In genomic region chr9:3920586-3921582, GRCh38 we compare ENCODE assay signal across 1 cellular context.
TF ChIP-seq lines count a peak whose summit lies in the region.

No MANE protein-coding gene starts in this region.

TF ChIP-seq in HepG2, 621 proteins besides CTCF, POLR2A, EP300 and RAD21 (continued from another document and continues in another):
- TF ChIP-seq, protein P1, sequence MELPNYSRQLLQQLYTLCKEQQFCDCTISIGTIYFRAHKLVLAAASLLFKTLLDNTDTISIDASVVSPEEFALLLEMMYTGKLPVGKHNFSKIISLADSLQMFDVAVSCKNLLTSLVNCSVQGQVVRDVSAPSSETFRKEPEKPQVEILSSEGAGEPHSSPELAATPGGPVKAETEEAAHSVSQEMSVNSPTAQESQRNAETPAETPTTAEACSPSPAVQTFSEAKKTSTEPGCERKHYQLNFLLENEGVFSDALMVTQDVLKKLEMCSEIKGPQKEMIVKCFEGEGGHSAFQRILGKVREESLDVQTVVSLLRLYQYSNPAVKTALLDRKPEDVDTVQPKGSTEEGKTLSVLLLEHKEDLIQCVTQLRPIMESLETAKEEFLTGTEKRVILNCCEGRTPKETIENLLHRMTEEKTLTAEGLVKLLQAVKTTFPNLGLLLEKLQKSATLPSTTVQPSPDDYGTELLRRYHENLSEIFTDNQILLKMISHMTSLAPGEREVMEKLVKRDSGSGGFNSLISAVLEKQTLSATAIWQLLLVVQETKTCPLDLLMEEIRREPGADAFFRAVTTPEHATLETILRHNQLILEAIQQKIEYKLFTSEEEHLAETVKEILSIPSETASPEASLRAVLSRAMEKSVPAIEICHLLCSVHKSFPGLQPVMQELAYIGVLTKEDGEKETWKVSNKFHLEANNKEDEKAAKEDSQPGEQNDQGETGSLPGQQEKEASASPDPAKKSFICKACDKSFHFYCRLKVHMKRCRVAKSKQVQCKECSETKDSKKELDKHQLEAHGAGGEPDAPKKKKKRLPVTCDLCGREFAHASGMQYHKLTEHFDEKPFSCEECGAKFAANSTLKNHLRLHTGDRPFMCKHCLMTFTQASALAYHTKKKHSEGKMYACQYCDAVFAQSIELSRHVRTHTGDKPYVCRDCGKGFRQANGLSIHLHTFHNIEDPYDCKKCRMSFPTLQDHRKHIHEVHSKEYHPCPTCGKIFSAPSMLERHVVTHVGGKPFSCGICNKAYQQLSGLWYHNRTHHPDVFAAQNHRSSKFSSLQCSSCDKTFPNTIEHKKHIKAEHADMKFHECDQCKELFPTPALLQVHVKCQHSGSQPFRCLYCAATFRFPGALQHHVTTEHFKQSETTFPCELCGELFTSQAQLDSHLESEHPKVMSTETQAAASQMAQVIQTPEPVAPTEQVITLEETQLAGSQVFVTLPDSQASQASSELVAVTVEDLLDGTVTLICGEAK (IDR thresholded peaks at IDR 0.05), result no peak
- TF ChIP-seq, protein P1 (CRISPR knock-in tag; IDR thresholded peaks at IDR 0.05), result no peak
- TF ChIP-seq ELF3 (CRISPR knock-in tag; IDR thresholded peaks at IDR 0.05) (peak; percentile 71), SYNCRIP (IDR thresholded peaks at IDR 0.05; ENCODE audit: insufficient read depth, low read depth, low read length) (no peak), NR2F1 (CRISPR knock-in tag; IDR thresholded peaks at IDR 0.05) (no peak), ZKSCAN8 (CRISPR knock-in tag; IDR thresholded peaks at IDR 0.05; ENCODE audit: borderline replicate concordance) (no peak), POLR2AphosphoS2 (IDR thresholded peaks at IDR 0.05; ENCODE audit: low read depth, low read length) (no peak), EZH2 (conservative IDR thresholded peaks at IDR 0.05; ENCODE audit: low read depth, low read length) (no peak), ZBTB7A (CRISPR knock-in tag; IDR thresholded peaks at IDR 0.05) (no peak), DPF2 (CRISPR knock-in tag; IDR thresholded peaks at IDR 0.05; ENCODE audit: borderline replicate concordance, low read depth) (peak; percentile 72; the same call in 1 of the 2 replicates), ZEB1 (IDR thresholded peaks at IDR 0.05; ENCODE audit: insufficient replicate concordance, low read depth) (no peak), IRX3 (CRISPR knock-in tag; IDR thresholded peaks at IDR 0.05; ENCODE audit: borderline replicate concordance, low read depth) (no peak), GABPB1 (CRISPR knock-in tag; IDR thresholded peaks at IDR 0.05) (no peak), MTF2 (CRISPR knock-in tag; IDR thresholded peaks at IDR 0.05; ENCODE audit: borderline replicate concordance) (no peak), HNF4A (CRISPR knock-in tag; IDR thresholded peaks at IDR 0.05) (peak; percentile 76), CERS6 (CRISPR knock-in tag; IDR thresholded peaks at IDR 0.05) (no peak), ZNF776 (CRISPR knock-in tag; IDR thresholded peaks at IDR 0.05) (no peak), ZNF543 (CRISPR knock-in tag; IDR thresholded peaks at IDR 0.05) (no peak), ZNF75D (CRISPR knock-in tag; IDR thresholded peaks at IDR 0.05; ENCODE audit: borderline replicate concordance) (no peak), DZIP1 (CRISPR knock-in tag; IDR thresholded peaks at IDR 0.05) (no peak), ZNF10 (CRISPR knock-in tag; IDR thresholded peaks at IDR 0.05; ENCODE audit: borderline replicate concordance, low read depth) (no peak), RELA (CRISPR knock-in tag; IDR thresholded peaks at IDR 0.05) (no peak), ZIK1 (CRISPR knock-in tag; IDR thresholded peaks at IDR 0.05; ENCODE audit: borderline replicate concordance, low read depth) (no peak), ZNF850 (CRISPR knock-in tag; conservative IDR thresholded peaks at IDR 0.05) (no peak), ZNF329 (CRISPR knock-in tag; IDR thresholded peaks at IDR 0.05; ENCODE audit: low read depth) (no peak), TRIM24 (CRISPR knock-in tag; IDR thresholded peaks at IDR 0.05) (no peak), ATF5 (CRISPR knock-in tag; IDR thresholded peaks at IDR 0.05; ENCODE audit: low read depth) (no peak), RNF219 (CRISPR knock-in tag; IDR thresholded peaks at IDR 0.05) (no peak), ZBTB20 (CRISPR knock-in tag; IDR thresholded peaks at IDR 0.05; ENCODE audit: borderline replicate concordance, low read depth) (peak; percentile 40; the same call in 1 of the 2 replicates), ZNF30 (CRISPR knock-in tag; IDR thresholded peaks at IDR 0.05) (no peak), RBM39 (IDR thresholded peaks at IDR 0.05; ENCODE audit: low read depth, low read length, poor library complexity, severe bottlenecking) (no peak), HHEX (CRISPR knock-in tag; IDR thresholded peaks at IDR 0.05) (no peak), ZNF264 (CRISPR knock-in tag; IDR thresholded peaks at IDR 0.05) (no peak)
- TF ChIP-seq, protein P2, sequence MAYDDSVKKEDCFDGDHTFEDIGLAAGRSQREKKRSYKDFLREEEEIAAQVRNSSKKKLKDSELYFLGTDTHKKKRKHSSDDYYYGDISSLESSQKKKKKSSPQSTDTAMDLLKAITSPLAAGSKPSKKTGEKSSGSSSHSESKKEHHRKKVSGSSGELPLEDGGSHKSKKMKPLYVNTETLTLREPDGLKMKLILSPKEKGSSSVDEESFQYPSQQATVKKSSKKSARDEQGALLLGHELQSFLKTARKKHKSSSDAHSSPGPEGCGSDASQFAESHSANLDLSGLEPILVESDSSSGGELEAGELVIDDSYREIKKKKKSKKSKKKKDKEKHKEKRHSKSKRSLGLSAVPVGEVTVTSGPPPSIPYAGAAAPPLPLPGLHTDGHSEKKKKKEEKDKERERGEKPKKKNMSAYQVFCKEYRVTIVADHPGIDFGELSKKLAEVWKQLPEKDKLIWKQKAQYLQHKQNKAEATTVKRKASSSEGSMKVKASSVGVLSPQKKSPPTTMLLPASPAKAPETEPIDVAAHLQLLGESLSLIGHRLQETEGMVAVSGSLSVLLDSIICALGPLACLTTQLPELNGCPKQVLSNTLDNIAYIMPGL (CRISPR knock-in tag; IDR thresholded peaks at IDR 0.05; ENCODE audit: borderline replicate concordance in 1 of 2, low read depth in 1 of 2), result no peak
- TF ChIP-seq, protein P3, sequence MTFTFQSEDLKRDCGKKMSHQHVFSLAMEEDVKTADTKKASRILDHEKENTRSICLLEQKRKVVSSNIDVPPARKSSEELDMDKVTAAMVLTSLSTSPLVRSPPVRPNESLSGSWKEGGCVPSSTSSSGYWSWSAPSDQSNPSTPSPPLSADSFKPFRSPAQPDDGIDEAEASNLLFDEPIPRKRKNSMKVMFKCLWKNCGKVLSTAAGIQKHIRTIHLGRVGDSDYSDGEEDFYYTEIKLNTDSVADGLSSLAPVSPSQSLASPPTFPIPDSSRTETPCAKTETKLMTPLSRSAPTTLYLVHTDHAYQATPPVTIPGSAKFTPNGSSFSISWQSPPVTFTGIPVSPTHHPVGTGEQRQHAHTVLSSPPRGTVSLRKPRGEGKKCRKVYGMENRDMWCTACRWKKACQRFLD (CRISPR knock-in tag; IDR thresholded peaks at IDR 0.05; ENCODE audit: borderline replicate concordance), result no peak
- TF ChIP-seq, protein P4, sequence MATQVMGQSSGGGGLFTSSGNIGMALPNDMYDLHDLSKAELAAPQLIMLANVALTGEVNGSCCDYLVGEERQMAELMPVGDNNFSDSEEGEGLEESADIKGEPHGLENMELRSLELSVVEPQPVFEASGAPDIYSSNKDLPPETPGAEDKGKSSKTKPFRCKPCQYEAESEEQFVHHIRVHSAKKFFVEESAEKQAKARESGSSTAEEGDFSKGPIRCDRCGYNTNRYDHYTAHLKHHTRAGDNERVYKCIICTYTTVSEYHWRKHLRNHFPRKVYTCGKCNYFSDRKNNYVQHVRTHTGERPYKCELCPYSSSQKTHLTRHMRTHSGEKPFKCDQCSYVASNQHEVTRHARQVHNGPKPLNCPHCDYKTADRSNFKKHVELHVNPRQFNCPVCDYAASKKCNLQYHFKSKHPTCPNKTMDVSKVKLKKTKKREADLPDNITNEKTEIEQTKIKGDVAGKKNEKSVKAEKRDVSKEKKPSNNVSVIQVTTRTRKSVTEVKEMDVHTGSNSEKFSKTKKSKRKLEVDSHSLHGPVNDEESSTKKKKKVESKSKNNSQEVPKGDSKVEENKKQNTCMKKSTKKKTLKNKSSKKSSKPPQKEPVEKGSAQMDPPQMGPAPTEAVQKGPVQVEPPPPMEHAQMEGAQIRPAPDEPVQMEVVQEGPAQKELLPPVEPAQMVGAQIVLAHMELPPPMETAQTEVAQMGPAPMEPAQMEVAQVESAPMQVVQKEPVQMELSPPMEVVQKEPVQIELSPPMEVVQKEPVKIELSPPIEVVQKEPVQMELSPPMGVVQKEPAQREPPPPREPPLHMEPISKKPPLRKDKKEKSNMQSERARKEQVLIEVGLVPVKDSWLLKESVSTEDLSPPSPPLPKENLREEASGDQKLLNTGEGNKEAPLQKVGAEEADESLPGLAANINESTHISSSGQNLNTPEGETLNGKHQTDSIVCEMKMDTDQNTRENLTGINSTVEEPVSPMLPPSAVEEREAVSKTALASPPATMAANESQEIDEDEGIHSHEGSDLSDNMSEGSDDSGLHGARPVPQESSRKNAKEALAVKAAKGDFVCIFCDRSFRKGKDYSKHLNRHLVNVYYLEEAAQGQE (IDR thresholded peaks at IDR 0.05; ENCODE audit: borderline replicate concordance in 1 of 2, low read depth in 1 of 2, low read length in 2 of 2), result no peak
